10 cellular contexts compared by ENCODE assay signal in the genomic region with DNA sequence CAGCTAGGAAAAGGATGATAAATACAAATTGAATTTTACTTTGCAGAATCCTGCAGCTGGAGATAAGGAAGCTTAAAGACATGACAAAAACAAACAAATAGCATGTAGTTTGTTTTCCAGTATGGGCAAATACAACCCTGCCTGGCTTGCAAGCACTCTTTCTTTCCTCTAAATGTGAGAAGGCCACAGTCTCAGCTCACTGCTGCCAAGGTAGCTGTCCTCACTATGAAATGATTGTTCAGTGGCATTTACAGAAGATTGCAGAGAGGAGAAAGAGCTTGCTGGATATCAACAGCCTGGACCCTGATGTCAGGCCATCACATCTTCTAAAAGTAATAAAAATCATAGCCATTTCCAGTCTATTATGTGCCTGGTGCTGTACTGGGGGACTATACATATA.
"Had no signal": no experiment of that assay in that cellular context is flagged by ENCODE, and none has a peak within 500 bp of the region (broad histone marks: within the 10 kb centered on the region; RNA-seq: fewer than 3 reads in every experiment).

No MANE protein-coding gene starts in this region.

- H3K27ac ChIP-seq: GM23248 had no signal

- H2AFZ ChIP-seq: GM23248, GM23338 had no signal

- ATAC-seq: GM23338, HCT116 had no signal

- DNase-seq: GM23248, GOT3, H7, H9, HCEC 1CT, HFFc6 had no signal

- H3K4me1 ChIP-seq: HAP-1 had no signal

- H3K9me3 ChIP-seq: HAP-1 had no signal

- H3K36me3 ChIP-seq: HAP-1 had no signal

- H3K4me3 ChIP-seq: GM23248, GM23338, HAP-1 had no signal

- H3K9ac ChIP-seq: GM23248 had no signal

- H3K4me2 ChIP-seq: GM23338 had no signal

- FAIRE-seq: H54 had no signal
